In genomic region chr14:76546426-76547221, GRCh38 we compare ENCODE assay signal across 9 cellular contexts.
A peak's percentile ranks its signal among the peaks of the same experiment; 100 is the strongest.
DNase-seq lines count a peak whose midpoint lies in the region; ATAC-seq and TF ChIP-seq lines count a peak whose summit lies in the region.
"Had no signal": no experiment of that assay in that cellular context is flagged by ENCODE, and none has a peak within 500 bp of the region (broad histone marks: within the 10 kb centered on the region; RNA-seq: fewer than 3 reads in every experiment).

No MANE protein-coding gene starts in this region.

- intact Hi-C loops in activated CD4-positive, alpha-beta memory T cell treated with anti-CD3 and anti-CD28 coated beads for 36 hours (cut with micrococcal nuclease), result no loop called here
- intact Hi-C loops in right lobe of liver (cut with DNase I), result no loop called here

- H3K9ac ChIP-seq in Loucy (ENCODE audit: low read depth, low read length, poor library complexity, severe bottlenecking), result no peak overlapping the region

- no peaks in the 10 kb centered on the region for H3K36me3 ChIP-seq in Loucy (ENCODE audit: insufficient read depth, low read length)
- H3K36me3 ChIP-seq in right lobe of liver, result no peaks in the 10 kb centered on the region

- WGBS in right lobe of liver (ENCODE audit: insufficient coverage, low coverage, low lambda C conversion rate, missing lambda C conversion rate), result 52% methylated on average over 7 of the region's 10 CpGs

- H3K27ac Mint-ChIP-seq in activated CD4-positive, alpha-beta memory T cell treated with anti-CD3 and anti-CD28 coated beads for 36 hours, result no peak overlapping the region
- H3K27ac Mint-ChIP-seq in activated CD4-positive, alpha-beta memory T cell treated with anti-CD3 and anti-CD28 coated beads, Interleukin-2, amount 10 ng/mL, durations not matched to agents 7 days and 5 days, result no peak overlapping the region
- H3K27ac Mint-ChIP-seq: activated naive CD8-positive, alpha-beta T cell had no signal

- POLR2A ChIA-PET in activated CD4-positive, alpha-beta memory T cell treated with anti-CD3 and anti-CD28 coated beads for 36 hours (lab: Charles Lee), result no interaction called here
- POLR2A ChIA-PET in activated CD4-positive, alpha-beta memory T cell treated with anti-CD3 and anti-CD28 coated beads, Interleukin-2, amount 10 ng/mL, durations not matched to agents 7 days and 5 days (lab: Charles Lee), result no interaction called here

- H3K9me3 Mint-ChIP-seq in activated CD4-positive, alpha-beta memory T cell treated with anti-CD3 and anti-CD28 coated beads for 36 hours, result no peaks in the 10 kb centered on the region
- H3K9me3 Mint-ChIP-seq in activated CD4-positive, alpha-beta memory T cell treated with anti-CD3 and anti-CD28 coated beads, Interleukin-2, amount 10 ng/mL, durations not matched to agents 7 days and 5 days, result no peaks in the 10 kb centered on the region

- no peak for TF ChIP-seq POLR2A in right lobe of liver (IDR thresholded peaks at IDR 0.05)

- no peak overlapping the region for H3K27ac ChIP-seq in right lobe of liver

- H3K27me3 Mint-ChIP-seq in activated CD4-positive, alpha-beta memory T cell treated with anti-CD3 and anti-CD28 coated beads for 36 hours, result peaks cover 4% of the 10 kb centered on the region
- peaks cover 5% of the 10 kb centered on the region for H3K27me3 Mint-ChIP-seq in activated CD4-positive, alpha-beta memory T cell treated with anti-CD3 and anti-CD28 coated beads, Interleukin-2, amount 10 ng/mL, durations not matched to agents 7 days and 5 days
- H3K27me3 Mint-ChIP-seq: activated naive CD8-positive, alpha-beta T cell had no signal

- H3K9me3 ChIP-seq in Loucy (ENCODE audit: insufficient read depth, low read depth, low read length), result no peaks in the 10 kb centered on the region
- no peaks in the 10 kb centered on the region for H3K9me3 ChIP-seq in right lobe of liver

- no peak for ATAC-seq in right lobe of liver
- ATAC-seq in GM21529 (IDR thresholded peaks at IDR 0.05; ENCODE audit: unreplicated experiment), result no peak

- no peaks in the 10 kb centered on the region for H3F3A ChIP-seq in Loucy (ENCODE audit: low read depth)

- peak overlapping the region; percentile 71; the same call in 1 of the 2 replicates for H2AFZ ChIP-seq in Loucy (ENCODE audit: low read length)

- peak; percentile 16 for DNase-seq in activated CD4-positive, alpha-beta memory T cell treated with anti-CD3 and anti-CD28 coated beads for 36 hours
- DNase-seq in activated CD4-positive, alpha-beta memory T cell treated with anti-CD3 and anti-CD28 coated beads, Interleukin-2, amount 10 ng/mL, durations not matched to agents 7 days and 5 days, result no peak
- DNase-seq in right lobe of liver, result no peak
- DNase-seq in middle frontal gyrus (ENCODE audit: extremely low spot score, low spot score), result no peak
- no peak for DNase-seq in DMS114 treated with DMSO at 0.1 percent for 48 hours (lab: John Stamatoyannopoulos, UW; ENCODE audit: unreplicated experiment)

- no peaks in the 10 kb centered on the region for H3K4me1 Mint-ChIP-seq in activated CD4-positive, alpha-beta memory T cell treated with anti-CD3 and anti-CD28 coated beads for 36 hours (ENCODE audit: low read depth)
- H3K4me1 Mint-ChIP-seq in activated CD4-positive, alpha-beta memory T cell treated with anti-CD3 and anti-CD28 coated beads, Interleukin-2, amount 10 ng/mL, durations not matched to agents 7 days and 5 days, result no peaks in the 10 kb centered on the region

- no peaks in the 10 kb centered on the region for H3K9me2 ChIP-seq in Loucy (replicated peaks; ENCODE audit: low read depth, low read length)

- H3K4me3 ChIP-seq in Loucy (ENCODE audit: low read length, poor library complexity, severe bottlenecking) (no peak overlapping the region), WI38 (ENCODE audit: low read depth, low read length) (no peak overlapping the region), right lobe of liver (no peak overlapping the region)

- H4K20me1 ChIP-seq in Loucy (ENCODE audit: insufficient read depth, low read length, poor library complexity, severe bottlenecking), result no peaks in the 10 kb centered on the region

- no peak overlapping the region for H3K4me3 Mint-ChIP-seq in activated CD4-positive, alpha-beta memory T cell treated with anti-CD3 and anti-CD28 coated beads for 36 hours
- no peak overlapping the region for H3K4me3 Mint-ChIP-seq in activated CD4-positive, alpha-beta memory T cell treated with anti-CD3 and anti-CD28 coated beads, Interleukin-2, amount 10 ng/mL, durations not matched to agents 7 days and 5 days
- H3K4me3 Mint-ChIP-seq: activated naive CD8-positive, alpha-beta T cell had no signal

- H3K79me2 ChIP-seq in Loucy (ENCODE audit: insufficient read depth, low read length), result no peaks in the 10 kb centered on the region

- no peak overlapping the region for H3K4me2 ChIP-seq in Loucy (ENCODE audit: low read depth, low read length, poor library complexity, severe bottlenecking)

- peak; percentile 80 for TF ChIP-seq CTCF in Loucy (conservative IDR thresholded peaks at IDR 0.05; ENCODE audit: low read length)
- TF ChIP-seq CTCF in WI38 (IDR thresholded peaks at IDR 0.05; ENCODE audit: low read depth, low read length), result peak; percentile 44
- peak in 3 of 4 donors; percentile 6 to 34 (median 13) for TF ChIP-seq CTCF in right lobe of liver (IDR thresholded peaks at IDR 0.05)

- CTCF ChIA-PET in activated CD4-positive, alpha-beta memory T cell treated with anti-CD3 and anti-CD28 coated beads for 36 hours (lab: Charles Lee), result interaction anchor here (0.6 to 2.6 kb wide), 2 partner anchors 87 to 90 kb away, joined by 3 to 7 read pairs; no protein-coding TSS in a partner anchor
- CTCF ChIA-PET in activated CD4-positive, alpha-beta memory T cell treated with anti-CD3 and anti-CD28 coated beads, Interleukin-2, amount 10 ng/mL, durations not matched to agents 7 days and 5 days (lab: Charles Lee), result interaction anchor here (0.6 kb wide), 1 partner anchor 30 kb away, joined by 3 read pairs; no protein-coding TSS in a partner anchor

- H3K4me1 ChIP-seq in Loucy (ENCODE audit: insufficient read depth, low read length, poor library complexity, severe bottlenecking) (no peaks in the 10 kb centered on the region), right lobe of liver (no peaks in the 10 kb centered on the region)

- H3K27me3 ChIP-seq in Loucy (ENCODE audit: insufficient read depth, low read length, poor library complexity, severe bottlenecking) (no peaks in the 10 kb centered on the region), right lobe of liver (no peaks in the 10 kb centered on the region)

- H3K36me3 Mint-ChIP-seq in activated CD4-positive, alpha-beta memory T cell treated with anti-CD3 and anti-CD28 coated beads for 36 hours, result no peaks in the 10 kb centered on the region
- H3K36me3 Mint-ChIP-seq in activated CD4-positive, alpha-beta memory T cell treated with anti-CD3 and anti-CD28 coated beads, Interleukin-2, amount 10 ng/mL, durations not matched to agents 7 days and 5 days (ENCODE audit: low read depth), result no peaks in the 10 kb centered on the region
- H3K36me3 Mint-ChIP-seq: activated naive CD8-positive, alpha-beta T cell had no signal

Comparison
In these comparisons a context has a peak if more than half of its experiments do, and no peak if none do; other contexts are left out.
1. CTCF ChIP-seq: peak in every context shown above with its lines; median percentile 80 in Loucy; 44 in WI38; 13 in right lobe of liver.